1 cellular context compared by ENCODE assay signal in genomic region chr7:105816954-105817615, GRCh38.
TF ChIP-seq lines count a peak whose summit lies in the region.

No MANE protein-coding gene starts in this region.

TF ChIP-seq in GM23338, 12 proteins besides CTCF, POLR2A, EP300 and RAD21 (continued from another document):
- TF ChIP-seq ZNF462 (CRISPR knock-in tag; IDR thresholded peaks at IDR 0.05), result no peak
- no peak for TF ChIP-seq EZH2phosphoT487 (IDR thresholded peaks at IDR 0.05; ENCODE audit: unreplicated experiment)
- TF ChIP-seq CREB1 (CRISPR knock-in tag; IDR thresholded peaks at IDR 0.05; ENCODE audit: low read depth), result no peak
- TF ChIP-seq JUNB (IDR thresholded peaks at IDR 0.05; ENCODE audit: unreplicated experiment), result no peak
